Comparison of ENCODE assay signal across 16 cellular contexts in genomic region chr16:20637247-20637646, GRCh38.
DNase-seq lines count a peak whose midpoint lies in the region; ATAC-seq, FAIRE-seq and TF ChIP-seq lines count a peak whose summit lies in the region.
"Had no signal": no experiment of that assay in that cellular context is flagged by ENCODE, and none has a peak within 500 bp of the region (broad histone marks: within the 10 kb centered on the region; RNA-seq: fewer than 3 reads in every experiment).

No MANE protein-coding gene starts in this region.

- H3K9ac ChIP-seq in OCI-LY3 (ENCODE audit: low read length): no peak overlapping the region
- H3K9ac ChIP-seq: BLaER1 treated with 17β-estradiol and CSF1 and Interleukin-3, amounts not matched to agents 10 nM and 100 nM had no signal

- H3K9me3 ChIP-seq in OCI-LY3 (ENCODE audit: insufficient read depth, low read length): no peaks in the 10 kb centered on the region

- TF ChIP-seq CTCF in C4-2B (conservative IDR thresholded peaks at IDR 0.05) (0 out of 2 replicates have a peak, but pooled peaks have one; percentile 4), OCI-LY3 (IDR thresholded peaks at IDR 0.05; ENCODE audit: low read depth, low read length) (peak; percentile 17; the same call in 1 of the 2 replicates)

- FAIRE-seq in GM18507 (lab: Jason Lieb, UNC): peak; percentile 21
- FAIRE-seq: G401.6, GM12892, GM19239, HTR-8/SVneo had no signal

- H3K36me3 ChIP-seq in OCI-LY3 (replicated peaks; ENCODE audit: low read depth, low read length): no peaks in the 10 kb centered on the region
- H3K36me3 ChIP-seq: BLaER1 treated with 17β-estradiol and CSF1 and Interleukin-3, amounts not matched to agents 10 nM and 100 nM had no signal

- H3K4me3 ChIP-seq in OCI-LY3 (ENCODE audit: low read length): no peak overlapping the region
- H3K4me3 ChIP-seq: BLaER1 treated with 17β-estradiol and CSF1 and Interleukin-3, amounts not matched to agents 10 nM and 100 nM had no signal

- H2AFZ ChIP-seq in OCI-LY3 (ENCODE audit: low read depth, low read length): no peak overlapping the region

- ATAC-seq in left lobe of liver: peak; percentile 50
- ATAC-seq in GM19452 (IDR thresholded peaks at IDR 0.05; ENCODE audit: unreplicated experiment): no peak
- ATAC-seq in left ventricle myocardium superior: no peak
- no peak for ATAC-seq in SK-N-SH treated with all-trans-retinoic acid at 6 μM for 48 hours

- intact Hi-C loops in left ventricle myocardium superior (cut with micrococcal nuclease): no loop called here

- H3K27ac ChIP-seq in C4-2B (no peak overlapping the region), OCI-LY3 (ENCODE audit: low read length) (no peak overlapping the region)
- H3K27ac ChIP-seq: BLaER1 treated with 17β-estradiol and CSF1 and Interleukin-3, amounts not matched to agents 10 nM and 100 nM had no signal

- DNase-seq in GM18507 (ENCODE audit: extremely low spot score, insufficient read length, low read depth) (no peak), left lobe of liver (ENCODE audit: low spot score) (no peak), left ventricle myocardium superior (no peak)
- DNase-seq: ACHN, DMS79, H7, Karpas-422 had no signal

- no peaks in the 10 kb centered on the region for H4K20me1 ChIP-seq in OCI-LY3 (ENCODE audit: insufficient read depth, low read length)
- H4K20me1 ChIP-seq: BLaER1 treated with 17β-estradiol and CSF1 and Interleukin-3, amounts not matched to agents 10 nM and 100 nM had no signal

- no peaks in the 10 kb centered on the region for H3K79me2 ChIP-seq in OCI-LY3 (ENCODE audit: low read length)

- no peaks in the 10 kb centered on the region for H3K27me3 ChIP-seq in OCI-LY3 (ENCODE audit: low read depth, low read length)
- H3K27me3 ChIP-seq: BLaER1 treated with 17β-estradiol and CSF1 and Interleukin-3, amounts not matched to agents 10 nM and 100 nM had no signal

- no peak overlapping the region for H3K4me2 ChIP-seq in OCI-LY3 (ENCODE audit: low read length)
- H3K4me2 ChIP-seq: BLaER1 treated with 17β-estradiol and CSF1 and Interleukin-3, amounts not matched to agents 10 nM and 100 nM had no signal

- H3K4me1 ChIP-seq in OCI-LY3 (ENCODE audit: low read length): peaks cover 8% of the 10 kb centered on the region

TF ChIP-seq in SK-N-SH treated with all-trans-retinoic acid at 6 μM for 48 hours, 23 proteins besides CTCF, POLR2A, EP300 and RAD21:
- TF ChIP-seq POU6F1 (CRISPR knock-in tag; IDR thresholded peaks at IDR 0.05; ENCODE audit: borderline replicate concordance, low read depth) (no peak), PPARA (CRISPR knock-in tag; IDR thresholded peaks at IDR 0.05; ENCODE audit: borderline replicate concordance) (no peak), ESRRG (CRISPR knock-in tag; IDR thresholded peaks at IDR 0.05) (no peak), ZNF70 (CRISPR knock-in tag; IDR thresholded peaks at IDR 0.05) (no peak), TOX (CRISPR knock-in tag; IDR thresholded peaks at IDR 0.05; ENCODE audit: borderline replicate concordance) (no peak), ZNF565 (CRISPR knock-in tag; conservative IDR thresholded peaks at IDR 0.05; ENCODE audit: low read depth) (no peak), TCF4 (CRISPR knock-in tag; IDR thresholded peaks at IDR 0.05; ENCODE audit: borderline replicate concordance) (no peak), SNAI2 (CRISPR knock-in tag; IDR thresholded peaks at IDR 0.05) (no peak), ZNF8 (CRISPR knock-in tag; IDR thresholded peaks at IDR 0.05) (no peak), OSR1 (CRISPR knock-in tag; IDR thresholded peaks at IDR 0.05) (no peak), CREB5 (CRISPR knock-in tag; IDR thresholded peaks at IDR 0.05; ENCODE audit: low read depth) (no peak), RARB (CRISPR knock-in tag; IDR thresholded peaks at IDR 0.05) (no peak), ZC3H10 (CRISPR knock-in tag; IDR thresholded peaks at IDR 0.05) (no peak), CSDC2 (CRISPR knock-in tag; IDR thresholded peaks at IDR 0.05) (no peak), ISL1 (CRISPR knock-in tag; IDR thresholded peaks at IDR 0.05) (no peak), BACH2 (CRISPR knock-in tag; IDR thresholded peaks at IDR 0.05; ENCODE audit: borderline replicate concordance) (no peak), PATZ1 (CRISPR knock-in tag; IDR thresholded peaks at IDR 0.05; ENCODE audit: borderline replicate concordance) (no peak)
- TF ChIP-seq, protein P1, sequence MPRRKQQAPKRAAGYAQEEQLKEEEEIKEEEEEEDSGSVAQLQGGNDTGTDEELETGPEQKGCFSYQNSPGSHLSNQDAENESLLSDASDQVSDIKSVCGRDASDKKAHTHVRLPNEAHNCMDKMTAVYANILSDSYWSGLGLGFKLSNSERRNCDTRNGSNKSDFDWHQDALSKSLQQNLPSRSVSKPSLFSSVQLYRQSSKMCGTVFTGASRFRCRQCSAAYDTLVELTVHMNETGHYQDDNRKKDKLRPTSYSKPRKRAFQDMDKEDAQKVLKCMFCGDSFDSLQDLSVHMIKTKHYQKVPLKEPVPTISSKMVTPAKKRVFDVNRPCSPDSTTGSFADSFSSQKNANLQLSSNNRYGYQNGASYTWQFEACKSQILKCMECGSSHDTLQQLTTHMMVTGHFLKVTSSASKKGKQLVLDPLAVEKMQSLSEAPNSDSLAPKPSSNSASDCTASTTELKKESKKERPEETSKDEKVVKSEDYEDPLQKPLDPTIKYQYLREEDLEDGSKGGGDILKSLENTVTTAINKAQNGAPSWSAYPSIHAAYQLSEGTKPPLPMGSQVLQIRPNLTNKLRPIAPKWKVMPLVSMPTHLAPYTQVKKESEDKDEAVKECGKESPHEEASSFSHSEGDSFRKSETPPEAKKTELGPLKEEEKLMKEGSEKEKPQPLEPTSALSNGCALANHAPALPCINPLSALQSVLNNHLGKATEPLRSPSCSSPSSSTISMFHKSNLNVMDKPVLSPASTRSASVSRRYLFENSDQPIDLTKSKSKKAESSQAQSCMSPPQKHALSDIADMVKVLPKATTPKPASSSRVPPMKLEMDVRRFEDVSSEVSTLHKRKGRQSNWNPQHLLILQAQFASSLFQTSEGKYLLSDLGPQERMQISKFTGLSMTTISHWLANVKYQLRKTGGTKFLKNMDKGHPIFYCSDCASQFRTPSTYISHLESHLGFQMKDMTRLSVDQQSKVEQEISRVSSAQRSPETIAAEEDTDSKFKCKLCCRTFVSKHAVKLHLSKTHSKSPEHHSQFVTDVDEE (CRISPR knock-in tag; IDR thresholded peaks at IDR 0.05): no peak
- TF ChIP-seq, protein P2, sequence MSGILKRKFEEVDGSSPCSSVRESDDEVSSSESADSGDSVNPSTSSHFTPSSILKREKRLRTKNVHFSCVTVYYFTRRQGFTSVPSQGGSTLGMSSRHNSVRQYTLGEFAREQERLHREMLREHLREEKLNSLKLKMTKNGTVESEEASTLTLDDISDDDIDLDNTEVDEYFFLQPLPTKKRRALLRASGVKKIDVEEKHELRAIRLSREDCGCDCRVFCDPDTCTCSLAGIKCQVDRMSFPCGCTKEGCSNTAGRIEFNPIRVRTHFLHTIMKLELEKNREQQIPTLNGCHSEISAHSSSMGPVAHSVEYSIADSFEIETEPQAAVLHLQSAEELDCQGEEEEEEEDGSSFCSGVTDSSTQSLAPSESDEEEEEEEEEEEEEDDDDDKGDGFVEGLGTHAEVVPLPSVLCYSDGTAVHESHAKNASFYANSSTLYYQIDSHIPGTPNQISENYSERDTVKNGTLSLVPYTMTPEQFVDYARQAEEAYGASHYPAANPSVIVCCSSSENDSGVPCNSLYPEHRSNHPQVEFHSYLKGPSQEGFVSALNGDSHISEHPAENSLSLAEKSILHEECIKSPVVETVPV (CRISPR knock-in tag; IDR thresholded peaks at IDR 0.05): no peak
